ENCODE assay signal across 26 cellular contexts in genomic region chr3:127263037-127263436, GRCh38. TPM values are rescaled to one million over a fixed set of nuclear protein-coding genes. Genes with fewer than 3 reads are reported as not detected.
"Had no signal": no experiment of that assay in that cellular context is flagged by ENCODE, and none has a peak within 500 bp of the region (broad histone marks: within the 10 kb centered on the region; RNA-seq: fewer than 3 reads in every experiment).

No MANE protein-coding gene starts in this region.

- H3K36me3 Mint-ChIP-seq: mesothelial cell of epicardium, naive B cell had no signal

- H3K27me3 ChIP-seq: gastrocnemius medialis, left lung had no signal

- H3K4me1 Mint-ChIP-seq: mesothelial cell of epicardium, naive B cell had no signal

- H3K9me3 ChIP-seq: esophagus squamous epithelium, gastrocnemius medialis, lower lobe of right lung, mucosa of descending colon had no signal

- H3K4me1 ChIP-seq: esophagus squamous epithelium, gastrocnemius medialis, heart right ventricle, left lung, lower lobe of right lung had no signal

- H3K4me3 Mint-ChIP-seq: mesothelial cell of epicardium, naive B cell had no signal

- DNase-seq: dermis blood vessel endothelial cell; effector CD4-positive, alpha-beta T cell; effector memory CD4-positive, alpha-beta T cell; esophagus squamous epithelium; foreskin fibroblast; foreskin melanocyte; gastrocnemius medialis; glutamatergic neuron; heart right ventricle; left cardiac atrium; left lung; left ventricle myocardium superior; lower lobe of right lung; mesenchymal stem cell; mucosa of descending colon; naive B cell had no signal

- ATAC-seq: gastrocnemius medialis, left cardiac atrium, left lung, left ventricle myocardium superior, lower lobe of right lung, mucosa of descending colon had no signal

- H3K36me3 ChIP-seq: esophagus squamous epithelium, gastrocnemius medialis, heart right ventricle, left lung, lower lobe of right lung had no signal

- H3K9me3 Mint-ChIP-seq: mesothelial cell of epicardium had no signal

- H3K27ac ChIP-seq: coronary artery, dorsolateral prefrontal cortex, esophagus squamous epithelium, gastrocnemius medialis, heart right ventricle, left lung, lower lobe of right lung had no signal

- H3K4me3 ChIP-seq: coronary artery, dorsolateral prefrontal cortex, esophagus squamous epithelium, gastrocnemius medialis, heart right ventricle, left lung, lower lobe of right lung, mucosa of descending colon had no signal

- H3K27ac Mint-ChIP-seq: mesothelial cell of epicardium, naive B cell had no signal

RNA-seq across cellular contexts. Expression of gene PRR20G, which starts 24.8 kb away (rescaled TPM):
- total RNA-seq: dermis blood vessel endothelial cell, dorsolateral prefrontal cortex, endothelial cell of umbilical vein, epithelial cell of proximal tubule, esophagus squamous epithelium, gastrocnemius medialis, glomerular endothelial cell, heart right ventricle, left cardiac atrium, left lung, left ventricle myocardium superior, lower leg skin, lower lobe of right lung, lung microvascular endothelial cell, mesenteric fat pad, mesothelial cell of epicardium, mucosa of descending colon, myocyte had no signal
